1 cellular context compared by ENCODE assay signal in genomic region chr3:107644631-107645030, GRCh38.
TF ChIP-seq lines count a peak whose summit lies in the region.

No MANE protein-coding gene starts in this region.

TF ChIP-seq in HCT116, 20 proteins besides CTCF, POLR2A, EP300 and RAD21:
- TF ChIP-seq EGR1 (IDR thresholded peaks at IDR 0.05; ENCODE audit: low read depth): no peak
- TF ChIP-seq FOSL1 (IDR thresholded peaks at IDR 0.05; ENCODE audit: low read depth): peak; percentile 51
